11 cellular contexts compared by ENCODE assay signal in genomic region chr1:117696567-117696966, GRCh38.
DNase-seq lines count a peak whose midpoint lies in the region; ATAC-seq and TF ChIP-seq lines count a peak whose summit lies in the region.
"Had no signal": no experiment of that assay in that cellular context is flagged by ENCODE, and none has a peak within 500 bp of the region (broad histone marks: within the 10 kb centered on the region; RNA-seq: fewer than 3 reads in every experiment).

No MANE protein-coding gene starts in this region.

- in situ Hi-C loops in ACHN (cut with HindIII; ENCODE audit: low pct_ligation_motif_present, low pct_unique_long_range_greater_than_20kb, low sequenced_read_pairs), result no loop called here

- H3K4me1 ChIP-seq in SK-N-SH (ENCODE audit: control insufficient read depth in 1 of 2, insufficient read depth in 2 of 2, low read depth in 1 of 2, low read length in 1 of 2) (peaks cover 0 to 10% of the 10 kb centered on the region in 2 experiments; a peak in 3 of 4 replicates), esophagus muscularis mucosa (peaks cover 7 to 35% (median 29%) of the 10 kb centered on the region in 4 donors), muscle layer of colon (ENCODE audit: insufficient read depth, low read length) (peaks cover 19% of the 10 kb centered on the region), upper lobe of right lung (peaks cover 5% of the 10 kb centered on the region), endodermal cell (ENCODE audit: control insufficient read depth, insufficient read depth, low read length) (no peaks in the 10 kb centered on the region)
- H3K4me1 ChIP-seq: right lobe of liver had no signal

- no peaks in the 10 kb centered on the region for H3K79me2 ChIP-seq in SK-N-SH (ENCODE audit: insufficient read depth)

- H3K27me3 Mint-ChIP-seq in endodermal cell (ENCODE audit: insufficient read depth), result peaks cover 2% of the 10 kb centered on the region

- no peaks in the 10 kb centered on the region for H3K36me3 ChIP-seq in SK-N-SH (replicated peaks in 1 of 2; ENCODE audit: control insufficient read depth in 1 of 2, insufficient read depth in 2 of 2, low read length in 1 of 2)
- H3K36me3 ChIP-seq in esophagus muscularis mucosa, result no peaks in the 10 kb centered on the region
- H3K36me3 ChIP-seq in muscle layer of colon (ENCODE audit: insufficient read depth, low read length), result no peaks in the 10 kb centered on the region
- no peaks in the 10 kb centered on the region for H3K36me3 ChIP-seq in upper lobe of right lung
- H3K36me3 ChIP-seq in endodermal cell (ENCODE audit: control insufficient read depth, insufficient read depth, low read length), result no peaks in the 10 kb centered on the region
- H3K36me3 ChIP-seq: right lobe of liver had no signal

- no peak overlapping the region for H3K27ac Mint-ChIP-seq in endodermal cell

- TF ChIP-seq CTCF in SK-N-SH (IDR thresholded peaks at IDR 0.05) (no peak), esophagus muscularis mucosa (IDR thresholded peaks at IDR 0.05) (no peak), upper lobe of right lung (IDR thresholded peaks at IDR 0.05) (no peak), endodermal cell (conservative IDR thresholded peaks at IDR 0.05) (no peak)

- peak overlapping the region; percentile 26 to 98; a peak in 3 of 4 replicates for H3K27ac ChIP-seq in SK-N-SH (ENCODE audit: low read depth in 2 of 2, low read length in 1 of 2)
- H3K27ac ChIP-seq in esophagus muscularis mucosa (replicated peaks in 1 of 4), result peak overlapping the region; percentile 72 to 82 (median 80)
- peak overlapping the region; percentile 88 for H3K27ac ChIP-seq in muscle layer of colon (ENCODE audit: low read depth, low read length)
- peak overlapping the region; percentile 33 for H3K27ac ChIP-seq in upper lobe of right lung
- no peak overlapping the region for H3K27ac ChIP-seq in endodermal cell (ENCODE audit: low read depth, low read length)

- H3F3A ChIP-seq in SK-N-SH (replicated peaks; ENCODE audit: insufficient read depth), result peaks cover 3% of the 10 kb centered on the region

- DNase-seq in SK-N-SH, result no peak
- no peak for DNase-seq in esophagus muscularis mucosa (ENCODE audit: extremely low spot score)
- no peak for DNase-seq in upper lobe of right lung
- DNase-seq in endodermal cell, result no peak
- no peak for DNase-seq in ACHN
- no peak for DNase-seq in NCI-H1694 (lab: John Stamatoyannopoulos, UW)
- DNase-seq: MV-4-11, right lobe of liver, SW 1271 had no signal

- no peak for TF ChIP-seq POLR2A in esophagus muscularis mucosa (IDR thresholded peaks at IDR 0.05; ENCODE audit: low read depth)

- H3K27me3 ChIP-seq in SK-N-SH (ENCODE audit: insufficient read depth), result no peaks in the 10 kb centered on the region
- no peaks in the 10 kb centered on the region for H3K27me3 ChIP-seq in esophagus muscularis mucosa
- H3K27me3 ChIP-seq in muscle layer of colon (ENCODE audit: control insufficient read depth in 1 of 2, insufficient read depth in 2 of 2, low read length in 2 of 2), result no peaks in the 10 kb centered on the region
- H3K27me3 ChIP-seq in upper lobe of right lung, result no peaks in the 10 kb centered on the region
- no peaks in the 10 kb centered on the region for H3K27me3 ChIP-seq in endodermal cell (ENCODE audit: control insufficient read depth, insufficient read depth, low read length, poor library complexity, severe bottlenecking)
- H3K27me3 ChIP-seq: right lobe of liver had no signal

- no peaks in the 10 kb centered on the region for H3K9me3 Mint-ChIP-seq in endodermal cell

- TF ChIP-seq EP300 in SK-N-SH (IDR thresholded peaks at IDR 0.05; ENCODE audit: borderline replicate concordance in 1 of 2, low read depth in 1 of 2, low read length in 1 of 2) (no peak), esophagus muscularis mucosa (IDR thresholded peaks at IDR 0.05) (no peak)

- H3K9me2 ChIP-seq in SK-N-SH, result no peaks in the 10 kb centered on the region

- POLR2A ChIA-PET in SK-N-SH (lab: Yijun Ruan, JAX), result no interaction called here

- peak overlapping the region; percentile 49; the same call in 1 of the 2 replicates for H2AFZ ChIP-seq in SK-N-SH (ENCODE audit: low read depth)

- H4K20me1 ChIP-seq in SK-N-SH (ENCODE audit: insufficient read depth), result no peaks in the 10 kb centered on the region

- no peaks in the 10 kb centered on the region for H3K9me3 ChIP-seq in SK-N-SH
- no peaks in the 10 kb centered on the region for H3K9me3 ChIP-seq in esophagus muscularis mucosa
- H3K9me3 ChIP-seq in muscle layer of colon (ENCODE audit: low read length), result no peaks in the 10 kb centered on the region
- no peaks in the 10 kb centered on the region for H3K9me3 ChIP-seq in upper lobe of right lung
- H3K9me3 ChIP-seq in endodermal cell (ENCODE audit: control insufficient read depth, low read length), result no peaks in the 10 kb centered on the region
- H3K9me3 ChIP-seq: right lobe of liver had no signal

- no peaks in the 10 kb centered on the region for H3K4me1 Mint-ChIP-seq in endodermal cell

- H3K4me3 Mint-ChIP-seq in endodermal cell, result no peak overlapping the region

- ATAC-seq in upper lobe of right lung, result no peak
- no peak for ATAC-seq in HG03139 (IDR thresholded peaks at IDR 0.05; ENCODE audit: unreplicated experiment)

- H3K4me3 ChIP-seq in SK-N-SH (ENCODE audit: low read depth in 2 of 2, low read length in 1 of 2) (no peak overlapping the region), esophagus muscularis mucosa (no peak overlapping the region), muscle layer of colon (ENCODE audit: low read depth in 1 of 2, low read length in 2 of 2) (no peak overlapping the region), upper lobe of right lung (no peak overlapping the region), endodermal cell (ENCODE audit: low read length) (no peak overlapping the region)
- H3K4me3 ChIP-seq: right lobe of liver had no signal

- intact Hi-C loops in esophagus muscularis mucosa (cut with DNase I) (no loop called here), upper lobe of right lung (cut with DNase I) (no loop called here)

- H3K9ac ChIP-seq in SK-N-SH (peak overlapping the region; percentile 57), muscle layer of colon (ENCODE audit: low read length) (no peak overlapping the region), endodermal cell (ENCODE audit: extremely low read depth, low read length, poor library complexity, severe bottlenecking) (no peak overlapping the region)

- no peak for TF ChIP-seq RAD21 in SK-N-SH (IDR thresholded peaks at IDR 0.05; ENCODE audit: low read length)

- CTCF ChIA-PET in SK-N-SH (lab: Yijun Ruan, JAX), result interaction anchor here (1.0 to 2.3 kb wide), 4 partner anchors 12 to 162 kb away, joined by 4 to 9 read pairs (median 4); no protein-coding TSS in a partner anchor

- peak overlapping the region; percentile 53 for H3K4me2 ChIP-seq in SK-N-SH

- H3K36me3 Mint-ChIP-seq in endodermal cell (ENCODE audit: low read depth), result no peaks in the 10 kb centered on the region

- WGBS in SK-N-SH (ENCODE audit: low lambda C conversion rate), result 25% methylated on average over 1 of the region's 1 CpG
- 63% methylated on average over 1 of the region's 1 CpG for WGBS in esophagus muscularis mucosa
- WGBS in endodermal cell (ENCODE audit: insufficient coverage in 1 of 2, insufficient read length in 1 of 2), 2 experiments, result 100% methylated on average over 1 of the region's 1 CpG; no CpG with 5 or more reads in 1 of the 2 experiments

TF ChIP-seq in SK-N-SH, 30 proteins besides CTCF, POLR2A, EP300 and RAD21:
- no peak for TF ChIP-seq TAF1 (IDR thresholded peaks at IDR 0.05; ENCODE audit: borderline replicate concordance, low read depth, low read length)
- no peak for TF ChIP-seq FOXM1 (IDR thresholded peaks at IDR 0.05; ENCODE audit: low read depth)
- TF ChIP-seq SMC3 (IDR thresholded peaks at IDR 0.05; ENCODE audit: low read depth, low read length), result no peak
- no peak for TF ChIP-seq NRF1 (IDR thresholded peaks at IDR 0.05; ENCODE audit: low read depth, low read length)
- TF ChIP-seq MAX (IDR thresholded peaks at IDR 0.05; ENCODE audit: low read depth), result no peak
- no peak for TF ChIP-seq YY1 (IDR thresholded peaks at IDR 0.05; ENCODE audit: low read depth)
- TF ChIP-seq GABPA (IDR thresholded peaks at IDR 0.05; ENCODE audit: low read depth), result no peak
- no peak for TF ChIP-seq IRF3 (IDR thresholded peaks at IDR 0.05; ENCODE audit: low read depth, low read length)
- no peak for TF ChIP-seq GATA2 (CRISPR knock-in tag; IDR thresholded peaks at IDR 0.05)
- no peak for TF ChIP-seq MEF2A (IDR thresholded peaks at IDR 0.05; ENCODE audit: borderline replicate concordance, low read depth)
- no peak for TF ChIP-seq RCOR1 (IDR thresholded peaks at IDR 0.05; ENCODE audit: low read length)
- TF ChIP-seq SIN3A (IDR thresholded peaks at IDR 0.05; ENCODE audit: borderline replicate concordance, low read depth, low read length), result no peak
- TF ChIP-seq CHD2 (IDR thresholded peaks at IDR 0.05; ENCODE audit: low read length, partially characterized antibody), result no peak
- TF ChIP-seq FOSL2 (IDR thresholded peaks at IDR 0.05; ENCODE audit: borderline replicate concordance, low read depth), result no peak
- TF ChIP-seq USF1 (IDR thresholded peaks at IDR 0.05; ENCODE audit: borderline replicate concordance, low read depth), result no peak
- TF ChIP-seq FOXJ3 (CRISPR knock-in tag; IDR thresholded peaks at IDR 0.05), result no peak
- no peak for TF ChIP-seq POLR2AphosphoS5 (IDR thresholded peaks at IDR 0.05; ENCODE audit: low read depth, low read length)
- no peak for TF ChIP-seq JUND (IDR thresholded peaks at IDR 0.05)
TF ChIP-seq in SK-N-SH: peak in this region for 0.
